Comparison of ENCODE assay signal across 15 cellular contexts in genomic region chr2:226983891-226984290, GRCh38.
DNase-seq lines count a peak whose midpoint lies in the region; ATAC-seq lines count a peak whose summit lies in the region.
"Had no signal": no experiment of that assay in that cellular context is flagged by ENCODE, and none has a peak within 500 bp of the region (broad histone marks: within the 10 kb centered on the region; RNA-seq: fewer than 3 reads in every experiment).

No MANE protein-coding gene starts in this region.

- no peaks in the 10 kb centered on the region for H3K27me3 ChIP-seq in H7 (ENCODE audit: control insufficient read depth, insufficient read depth, low read length)
- H3K27me3 ChIP-seq: left lung had no signal

- H3K27ac Mint-ChIP-seq in stimulated activated effector memory CD8-positive, alpha-beta T cell treated with anti-CD3 and anti-CD28 coated beads, Interleukin-12 subunit alpha, Interleukin-12 subunit beta, amount 100 ng/mL, for 72 hours: peak overlapping the region; percentile 70
- H3K27ac Mint-ChIP-seq: T-helper 1 cell treated with Interleukin-12 subunit alpha and Interleukin-12 subunit beta and Interleukin-4 antibody, amounts not matched to agents 30 μg/mL and 1 μg/mL, for 36 hours had no signal

- H3K36me3 ChIP-seq in H7 (replicated peaks; ENCODE audit: control insufficient read depth, insufficient read depth, low read length): no peaks in the 10 kb centered on the region
- H3K36me3 ChIP-seq: prostate gland had no signal

- no peak overlapping the region for H3K4me3 Mint-ChIP-seq in stimulated activated effector memory CD8-positive, alpha-beta T cell treated with anti-CD3 and anti-CD28 coated beads, Interleukin-12 subunit alpha, Interleukin-12 subunit beta, amount 100 ng/mL, for 72 hours
- H3K4me3 Mint-ChIP-seq: CD14-positive monocyte; T-helper 1 cell treated with Interleukin-12 subunit alpha and Interleukin-12 subunit beta and Interleukin-4 antibody, amounts not matched to agents 30 μg/mL and 1 μg/mL, for 36 hours had no signal

- DNase-seq in DMS 273 (lab: John Stamatoyannopoulos, UW; ENCODE audit: unreplicated experiment) (peak; percentile 41), DMS 273 treated with DMSO at 0.1 percent for 48 hours (lab: John Stamatoyannopoulos, UW) (no peak), NAMALWA (ENCODE audit: low spot score) (peak; percentile 56), globus pallidus (ENCODE audit: low spot score) (peak; percentile 45), NCI-H1417 treated with DMSO at 0.1 percent for 48 hours (lab: John Stamatoyannopoulos, UW) (no peak), H7 (no peak), GM03348 (ENCODE audit: low spot score) (no peak)
- DNase-seq in stimulated activated effector memory CD8-positive, alpha-beta T cell treated with anti-CD3 and anti-CD28 coated beads, Interleukin-12 subunit alpha, Interleukin-12 subunit beta, amount 100 ng/mL, for 72 hours (ENCODE audit: low spot score in 2 of 2): no peak
- DNase-seq: activated CD4-positive, CD25-positive, alpha-beta regulatory T cell treated with anti-CD3 and anti-CD28 coated beads, Interleukin-2, amount 50 U/mL, for 72 hours; left lung; NCI-H2081; NCI-H69 had no signal

- peaks cover 16% of the 10 kb centered on the region for H3K4me1 Mint-ChIP-seq in stimulated activated effector memory CD8-positive, alpha-beta T cell treated with anti-CD3 and anti-CD28 coated beads, Interleukin-12 subunit alpha, Interleukin-12 subunit beta, amount 100 ng/mL, for 72 hours
- H3K4me1 Mint-ChIP-seq: CD14-positive monocyte had no signal

- H3K4me3 ChIP-seq in H7 (ENCODE audit: insufficient read depth, low read depth, low read length): no peak overlapping the region
- H3K4me3 ChIP-seq: left lung, prostate gland had no signal

- H3K36me3 Mint-ChIP-seq in stimulated activated effector memory CD8-positive, alpha-beta T cell treated with anti-CD3 and anti-CD28 coated beads, Interleukin-12 subunit alpha, Interleukin-12 subunit beta, amount 100 ng/mL, for 72 hours: no peaks in the 10 kb centered on the region

- ATAC-seq in stimulated activated effector memory CD8-positive, alpha-beta T cell treated with anti-CD3 and anti-CD28 coated beads, Interleukin-12 subunit alpha, Interleukin-12 subunit beta, amount 100 ng/mL, for 72 hours: no peak

- H3K9me3 Mint-ChIP-seq in stimulated activated effector memory CD8-positive, alpha-beta T cell treated with anti-CD3 and anti-CD28 coated beads, Interleukin-12 subunit alpha, Interleukin-12 subunit beta, amount 100 ng/mL, for 72 hours: no peaks in the 10 kb centered on the region
- H3K9me3 Mint-ChIP-seq: CD14-positive monocyte; T-helper 1 cell treated with Interleukin-12 subunit alpha and Interleukin-12 subunit beta and Interleukin-4 antibody, amounts not matched to agents 30 μg/mL and 1 μg/mL, for 36 hours had no signal

Comparison
In these comparisons a context has a peak if more than half of its experiments do, and no peak if none do; other contexts are left out.
1. DNase-seq: peak in DMS 273 (single experiment), NAMALWA (single experiment) and globus pallidus (single experiment); none in DMS 273 treated with DMSO at 0.1 percent for 48 hours (single experiment), stimulated activated effector memory CD8-positive, alpha-beta T cell treated with anti-CD3 and anti-CD28 coated beads, Interleukin-12 subunit alpha, Interleukin-12 subunit beta, amount 100 ng/mL, for 72 hours (0 of 2), NCI-H1417 treated with DMSO at 0.1 percent for 48 hours (single experiment), H7 (single experiment) and GM03348 (single experiment).